In genomic region chr1:35768350-35769187, GRCh38 we compare ENCODE assay signal across 1 cellular context.
TF ChIP-seq lines count a peak whose summit lies in the region.

No MANE protein-coding gene starts in this region.

TF ChIP-seq in GM23338, 12 proteins besides CTCF, POLR2A, EP300 and RAD21 (continued from another document):
- no peak for TF ChIP-seq CREB1 (CRISPR knock-in tag; IDR thresholded peaks at IDR 0.05; ENCODE audit: low read depth)
